In genomic region chr15:84669726-84670125, GRCh38 we compare ENCODE assay signal across 2 cellular contexts.
TF ChIP-seq lines count a peak whose summit lies in the region.

No MANE protein-coding gene starts in this region.

TF ChIP-seq in HCT116, 20 proteins besides CTCF, POLR2A, EP300 and RAD21:
- TF ChIP-seq ELF1 (IDR thresholded peaks at IDR 0.05; ENCODE audit: borderline replicate concordance, low read depth) (no peak), ZBTB33 (IDR thresholded peaks at IDR 0.05; ENCODE audit: extremely low read depth, insufficient replicate concordance, low read length) (no peak), CBX3 (IDR thresholded peaks at IDR 0.05; ENCODE audit: low read depth) (no peak)
TF ChIP-seq in HCT116: peak in this region for 0.

TF ChIP-seq in K562, 482 proteins besides CTCF, POLR2A, EP300 and RAD21:
- no peak for TF ChIP-seq FOXJ2 (tag; IDR thresholded peaks at IDR 0.05)
- TF ChIP-seq ELF4 (CRISPR knock-in tag; IDR thresholded peaks at IDR 0.05) = no peak
- TF ChIP-seq EWSR1 (IDR thresholded peaks at IDR 0.05; ENCODE audit: borderline replicate concordance, low read depth, partially characterized antibody) = no peak
- TF ChIP-seq SRSF9 (IDR thresholded peaks at IDR 0.05; ENCODE audit: borderline replicate concordance, low read depth, low read length) = no peak
- TF ChIP-seq, protein P1, sequence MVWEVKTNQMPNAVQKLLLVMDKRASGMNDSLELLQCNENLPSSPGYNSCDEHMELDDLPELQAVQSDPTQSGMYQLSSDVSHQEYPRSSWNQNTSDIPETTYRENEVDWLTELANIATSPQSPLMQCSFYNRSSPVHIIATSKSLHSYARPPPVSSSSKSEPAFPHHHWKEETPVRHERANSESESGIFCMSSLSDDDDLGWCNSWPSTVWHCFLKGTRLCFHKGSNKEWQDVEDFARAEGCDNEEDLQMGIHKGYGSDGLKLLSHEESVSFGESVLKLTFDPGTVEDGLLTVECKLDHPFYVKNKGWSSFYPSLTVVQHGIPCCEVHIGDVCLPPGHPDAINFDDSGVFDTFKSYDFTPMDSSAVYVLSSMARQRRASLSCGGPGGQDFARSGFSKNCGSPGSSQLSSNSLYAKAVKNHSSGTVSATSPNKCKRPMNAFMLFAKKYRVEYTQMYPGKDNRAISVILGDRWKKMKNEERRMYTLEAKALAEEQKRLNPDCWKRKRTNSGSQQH (CRISPR knock-in tag; IDR thresholded peaks at IDR 0.05) = no peak
- no peak for TF ChIP-seq MITF (IDR thresholded peaks at IDR 0.05)
- TF ChIP-seq ZNF232 (CRISPR knock-in tag; IDR thresholded peaks at IDR 0.05) = no peak
